9 cellular contexts compared by ENCODE assay signal in genomic region chr6:90068264-90068663, GRCh38.
DNase-seq lines count a peak whose midpoint lies in the region; ATAC-seq and TF ChIP-seq lines count a peak whose summit lies in the region.
"Had no signal": no experiment of that assay in that cellular context is flagged by ENCODE, and none has a peak within 500 bp of the region (broad histone marks: within the 10 kb centered on the region; RNA-seq: fewer than 3 reads in every experiment).

No MANE protein-coding gene starts in this region.

- in situ Hi-C loops in GM23248 (cut with MboI) = no loop called here

- H3K4me1 ChIP-seq in GM23248 (ENCODE audit: insufficient read depth) (peaks cover 10% of the 10 kb centered on the region), Karpas-422 (ENCODE audit: low read length) (no peaks in the 10 kb centered on the region)

- H3K27me3 ChIP-seq in GM23248 (replicated peaks; ENCODE audit: insufficient read depth) (no peaks in the 10 kb centered on the region), Karpas-422 (ENCODE audit: low read length) (no peaks in the 10 kb centered on the region; the same call in 1 of the 2 replicates)

- peak; percentile 60 for ATAC-seq in WTC11
- no peak for ATAC-seq in HG03196 (IDR thresholded peaks at IDR 0.05; ENCODE audit: unreplicated experiment)

- H3K79me2 ChIP-seq in GM23248 (ENCODE audit: insufficient read depth) (no peaks in the 10 kb centered on the region), Karpas-422 (ENCODE audit: low read length) (no peaks in the 10 kb centered on the region)

- H3K36me3 Mint-ChIP-seq in WTC11 = no peaks in the 10 kb centered on the region

- H3K27ac ChIP-seq in GM23248 = no peak overlapping the region
- H3K27ac ChIP-seq in Karpas-422 (ENCODE audit: low read length) = no peak overlapping the region

- DNase-seq in AG20443 (ENCODE audit: low spot score) = peak; percentile 50
- DNase-seq in GM23248 = peak; percentile 79
- DNase-seq in WTC11 (ENCODE audit: low spot score) = no peak
- peak; percentile 82 for DNase-seq in iris pigment epithelial cell (ENCODE audit: low read depth)
- no peak for DNase-seq in Kasumi-1 (lab: John Stamatoyannopoulos, UW)
- no peak for DNase-seq in Karpas-422
- DNase-seq in NCI-H2081 (lab: John Stamatoyannopoulos, UW) = no peak
- DNase-seq: effector CD8-positive, alpha-beta T cell had no signal

- no peak overlapping the region for H3K4me3 ChIP-seq in GM23248
- no peak overlapping the region for H3K4me3 ChIP-seq in Karpas-422 (ENCODE audit: low read length)

- no peaks in the 10 kb centered on the region; the same call in 1 of the 2 replicates for H3F3A ChIP-seq in GM23248 (ENCODE audit: insufficient read depth)

- no peak overlapping the region for H3K27ac Mint-ChIP-seq in WTC11

- H3K9me3 ChIP-seq in GM23248 (ENCODE audit: low read depth) = no peaks in the 10 kb centered on the region
- H3K9me3 ChIP-seq in Karpas-422 (ENCODE audit: low read length) = no peaks in the 10 kb centered on the region

- H3K9me3 Mint-ChIP-seq in WTC11 = no peaks in the 10 kb centered on the region

- WGBS in GM23248 (ENCODE audit: low coverage in 1 of 2, low lambda C conversion rate in 2 of 2, missing lambda C conversion rate in 2 of 2), 2 experiments = 20 to 36% methylated on average over 2 of the region's 2 CpGs

- H3K9me2 ChIP-seq in GM23248 (ENCODE audit: insufficient read depth) = no peaks in the 10 kb centered on the region
- H3K9me2 ChIP-seq in Karpas-422 (replicated peaks; ENCODE audit: insufficient read depth, low read length) = no peaks in the 10 kb centered on the region

- H3K9ac ChIP-seq in GM23248 (no peak overlapping the region), Karpas-422 (ENCODE audit: low read length) (no peak overlapping the region)

- H2AFZ ChIP-seq in GM23248 (no peak overlapping the region), Karpas-422 (ENCODE audit: low read length) (no peak overlapping the region)

- POLR2A ChIA-PET in WTC11 (lab: Charles Lee) = interaction anchor here (0.7 kb wide), 1 partner anchor 83 kb away, joined by 4 read pairs; no protein-coding TSS in a partner anchor

- peaks cover 3% of the 10 kb centered on the region; the same call in 1 of the 2 replicates for H3K4me1 Mint-ChIP-seq in WTC11

- H3K36me3 ChIP-seq in GM23248 (ENCODE audit: low read depth) (no peaks in the 10 kb centered on the region), Karpas-422 (ENCODE audit: insufficient read depth, low read length) (no peaks in the 10 kb centered on the region)

- H4K20me1 ChIP-seq in GM23248 (ENCODE audit: insufficient read depth) (no peaks in the 10 kb centered on the region), Karpas-422 (ENCODE audit: insufficient read depth, low read depth, low read length) (no peaks in the 10 kb centered on the region)

- H3K4me2 ChIP-seq in GM23248 (ENCODE audit: unreplicated experiment) (no peak overlapping the region), Karpas-422 (ENCODE audit: low read depth, low read length, poor library complexity, severe bottlenecking) (no peak overlapping the region)

- CTCF ChIA-PET in WTC11 (lab: Charles Lee) = interaction anchor here (1.8 kb wide), 1 partner anchor 128 kb away, joined by 9 read pairs; no protein-coding TSS in a partner anchor

- no peaks in the 10 kb centered on the region for H3K27me3 Mint-ChIP-seq in WTC11 (ENCODE audit: low read depth)

- no peak for TF ChIP-seq CTCF in WTC11 (IDR thresholded peaks at IDR 0.05)

- no peak overlapping the region for H3K4me3 Mint-ChIP-seq in WTC11

TF ChIP-seq in WTC11, 78 proteins besides CTCF, POLR2A, EP300 and RAD21:
- TF ChIP-seq MYBL2 (CRISPR knock-in tag; IDR thresholded peaks at IDR 0.05) = no peak
- no peak for TF ChIP-seq CREM (CRISPR knock-in tag; IDR thresholded peaks at IDR 0.05)
- TF ChIP-seq JAZF1 (CRISPR knock-in tag; IDR thresholded peaks at IDR 0.05) = no peak
- no peak for TF ChIP-seq SMAD4 (CRISPR knock-in tag; IDR thresholded peaks at IDR 0.05)
- no peak for TF ChIP-seq MXD4 (CRISPR knock-in tag; IDR thresholded peaks at IDR 0.05; ENCODE audit: borderline replicate concordance)
- no peak for TF ChIP-seq ZNF425 (CRISPR knock-in tag; conservative IDR thresholded peaks at IDR 0.05)
- TF ChIP-seq, protein P1, sequence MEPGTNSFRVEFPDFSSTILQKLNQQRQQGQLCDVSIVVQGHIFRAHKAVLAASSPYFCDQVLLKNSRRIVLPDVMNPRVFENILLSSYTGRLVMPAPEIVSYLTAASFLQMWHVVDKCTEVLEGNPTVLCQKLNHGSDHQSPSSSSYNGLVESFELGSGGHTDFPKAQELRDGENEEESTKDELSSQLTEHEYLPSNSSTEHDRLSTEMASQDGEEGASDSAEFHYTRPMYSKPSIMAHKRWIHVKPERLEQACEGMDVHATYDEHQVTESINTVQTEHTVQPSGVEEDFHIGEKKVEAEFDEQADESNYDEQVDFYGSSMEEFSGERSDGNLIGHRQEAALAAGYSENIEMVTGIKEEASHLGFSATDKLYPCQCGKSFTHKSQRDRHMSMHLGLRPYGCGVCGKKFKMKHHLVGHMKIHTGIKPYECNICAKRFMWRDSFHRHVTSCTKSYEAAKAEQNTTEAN (CRISPR knock-in tag; IDR thresholded peaks at IDR 0.05) = no peak
- no peak for TF ChIP-seq EMX1 (CRISPR knock-in tag; IDR thresholded peaks at IDR 0.05)
- no peak for TF ChIP-seq ZSCAN18 (CRISPR knock-in tag; IDR thresholded peaks at IDR 0.05)
- TF ChIP-seq, protein P2, sequence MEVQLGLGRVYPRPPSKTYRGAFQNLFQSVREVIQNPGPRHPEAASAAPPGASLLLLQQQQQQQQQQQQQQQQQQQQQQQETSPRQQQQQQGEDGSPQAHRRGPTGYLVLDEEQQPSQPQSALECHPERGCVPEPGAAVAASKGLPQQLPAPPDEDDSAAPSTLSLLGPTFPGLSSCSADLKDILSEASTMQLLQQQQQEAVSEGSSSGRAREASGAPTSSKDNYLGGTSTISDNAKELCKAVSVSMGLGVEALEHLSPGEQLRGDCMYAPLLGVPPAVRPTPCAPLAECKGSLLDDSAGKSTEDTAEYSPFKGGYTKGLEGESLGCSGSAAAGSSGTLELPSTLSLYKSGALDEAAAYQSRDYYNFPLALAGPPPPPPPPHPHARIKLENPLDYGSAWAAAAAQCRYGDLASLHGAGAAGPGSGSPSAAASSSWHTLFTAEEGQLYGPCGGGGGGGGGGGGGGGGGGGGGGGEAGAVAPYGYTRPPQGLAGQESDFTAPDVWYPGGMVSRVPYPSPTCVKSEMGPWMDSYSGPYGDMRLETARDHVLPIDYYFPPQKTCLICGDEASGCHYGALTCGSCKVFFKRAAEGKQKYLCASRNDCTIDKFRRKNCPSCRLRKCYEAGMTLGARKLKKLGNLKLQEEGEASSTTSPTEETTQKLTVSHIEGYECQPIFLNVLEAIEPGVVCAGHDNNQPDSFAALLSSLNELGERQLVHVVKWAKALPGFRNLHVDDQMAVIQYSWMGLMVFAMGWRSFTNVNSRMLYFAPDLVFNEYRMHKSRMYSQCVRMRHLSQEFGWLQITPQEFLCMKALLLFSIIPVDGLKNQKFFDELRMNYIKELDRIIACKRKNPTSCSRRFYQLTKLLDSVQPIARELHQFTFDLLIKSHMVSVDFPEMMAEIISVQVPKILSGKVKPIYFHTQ (CRISPR knock-in tag; IDR thresholded peaks at IDR 0.05) = no peak
- TF ChIP-seq ATF6 (CRISPR knock-in tag; IDR thresholded peaks at IDR 0.05) = no peak

Comparison
In these comparisons a context has a peak if more than half of its experiments do, and no peak if none do; other contexts are left out.
1. DNase-seq: peak in AG20443 (single experiment), GM23248 (single experiment) and iris pigment epithelial cell (single experiment); none in WTC11 (single experiment), Kasumi-1 (0 of 2), Karpas-422 (single experiment) and NCI-H2081 (0 of 2).